Comparison of ENCODE assay signal across 25 cellular contexts in the genomic region with DNA sequence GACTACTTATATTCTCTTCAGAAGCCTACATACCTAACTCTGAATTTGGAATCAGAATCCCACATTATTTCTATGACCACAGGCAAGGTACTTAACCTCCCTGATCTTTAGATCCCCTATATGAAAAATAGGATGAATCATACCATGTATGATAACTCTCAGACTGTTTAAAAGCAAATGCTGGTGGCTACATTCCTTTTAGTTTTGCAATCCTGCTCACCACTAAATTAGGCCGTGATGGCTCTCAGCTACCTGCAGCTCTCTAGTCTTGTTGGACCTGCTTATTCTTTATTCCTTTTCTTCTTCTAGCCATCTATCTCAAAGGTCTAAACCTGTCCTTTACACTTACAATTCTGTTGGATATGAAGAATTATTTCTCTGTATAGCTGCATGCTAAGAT.
A peak's percentile ranks its signal among the peaks of the same experiment; 100 is the strongest.
DNase-seq lines count a peak whose midpoint lies in the region; ATAC-seq, FAIRE-seq and TF ChIP-seq lines count a peak whose summit lies in the region.
"Had no signal": no experiment of that assay in that cellular context is flagged by ENCODE, and none has a peak within 500 bp of the region (broad histone marks: within the 10 kb centered on the region; RNA-seq: fewer than 3 reads in every experiment).

No MANE protein-coding gene starts in this region.

- H3K4me3 ChIP-seq in RWPE2 (ENCODE audit: severe bottlenecking) (no peak overlapping the region), epithelial cell of esophagus (ENCODE audit: low read length) (no peak overlapping the region), retinal pigment epithelial cell (ENCODE audit: low read length) (no peak overlapping the region), small intestine (ENCODE audit: low read depth in 1 of 2, low read length in 2 of 2) (no peak overlapping the region)
- H3K4me3 ChIP-seq: BLaER1 had no signal

- H3K9me3 ChIP-seq in RWPE2 (ENCODE audit: severe bottlenecking): no peaks in the 10 kb centered on the region
- no peaks in the 10 kb centered on the region for H3K9me3 ChIP-seq in small intestine (ENCODE audit: control insufficient read depth, low read depth)
- H3K9me3 ChIP-seq: BE2C, BLaER1 had no signal

- POLR2A ChIA-PET in GM10248 (lab: Yijun Ruan, JAX): no interaction called here

- CTCF ChIA-PET in GM10248 (lab: Yijun Ruan, JAX): no interaction called here

- no peaks in the 10 kb centered on the region for H3K4me1 ChIP-seq in RWPE2 (ENCODE audit: insufficient read depth, poor library complexity, severe bottlenecking)
- H3K4me1 ChIP-seq in small intestine (ENCODE audit: control insufficient read depth in 2 of 2, insufficient read depth in 1 of 2, low read depth in 1 of 2, low read length in 1 of 2): no peaks in the 10 kb centered on the region
- H3K4me1 ChIP-seq: BE2C, BLaER1 had no signal

- DNase-seq in RWPE2 (ENCODE audit: low spot score) (no peak), SW480 (ENCODE audit: low spot score) (peak; percentile 5), epithelial cell of esophagus (ENCODE audit: low read depth) (peak; percentile 8), retinal pigment epithelial cell (ENCODE audit: low read depth) (peak; percentile 5), small intestine (no peak), GM10248 (ENCODE audit: extremely low spot score) (no peak)
- DNase-seq: 8988T; ACHN; BE2C; C1 segment of cervical spinal cord; CD4-positive, alpha-beta memory T cell; CD4-positive, CD25-positive, alpha-beta regulatory T cell; CD8-positive, alpha-beta memory T cell; COR-L47; DMS 273 treated with DMSO at 0.1 percent for 48 hours; DMS153; DMS53; DMS79; DND-41; EL; GDM1 had no signal

- ATAC-seq in RWPE2 (ENCODE audit: low read depth): 0 out of 3 replicates have a peak, but pooled peaks have one; percentile 33
- no peak for ATAC-seq in GM18519 (IDR thresholded peaks at IDR 0.05; ENCODE audit: low FRiP score, unreplicated experiment)

- 89 to 97% (median 94%) methylated on average over 1 of the region's 1 CpG for WGBS in small intestine, 3 donors

- no peaks in the 10 kb centered on the region for H3K36me3 ChIP-seq in RWPE2 (ENCODE audit: low read depth)
- no peaks in the 10 kb centered on the region for H3K36me3 ChIP-seq in small intestine (ENCODE audit: control insufficient read depth in 2 of 2, insufficient read depth in 2 of 2, low read length in 2 of 2)
- H3K36me3 ChIP-seq: BE2C, BLaER1 had no signal

- TF ChIP-seq CTCF in RWPE2 (IDR thresholded peaks at IDR 0.05; ENCODE audit: poor library complexity, severe bottlenecking): no peak
- TF ChIP-seq CTCF in epithelial cell of esophagus (IDR thresholded peaks at IDR 0.05; ENCODE audit: insufficient read depth, low read depth, low read length, missing control alignments): no peak
- no peak for TF ChIP-seq CTCF in retinal pigment epithelial cell (conservative IDR thresholded peaks at IDR 0.05; ENCODE audit: low read depth, low read length)
- no peak for TF ChIP-seq CTCF in GM10248 (IDR thresholded peaks at IDR 0.05; ENCODE audit: control extremely low read depth, extremely low read depth, low read depth, missing control alignments)

- H3K27ac ChIP-seq in RWPE2 (ENCODE audit: poor library complexity, severe bottlenecking) (no peak overlapping the region), small intestine (ENCODE audit: low read depth in 1 of 2, low read length in 1 of 2) (no peak overlapping the region)
- H3K27ac ChIP-seq: BLaER1 had no signal

- H3K27me3 ChIP-seq in RWPE2 (ENCODE audit: insufficient read depth, poor library complexity, severe bottlenecking) (no peaks in the 10 kb centered on the region), small intestine (ENCODE audit: control insufficient read depth in 2 of 2, insufficient read depth in 2 of 2, low read length in 2 of 2) (no peaks in the 10 kb centered on the region)
- H3K27me3 ChIP-seq: BE2C, BLaER1 had no signal

- no peak for FAIRE-seq in small intestine (lab: Jason Lieb, UNC)
- FAIRE-seq: A204.1, GM12891 had no signal

Comparison
In these comparisons a context has a peak if more than half of its experiments do, and no peak if none do; other contexts are left out.
1. DNase-seq: peak in SW480 (single experiment), epithelial cell of esophagus (single experiment) and retinal pigment epithelial cell (single experiment); none in RWPE2 (single experiment), small intestine (single experiment) and GM10248 (single experiment).